ENCODE assay signal across 8 cellular contexts in genomic region chr6:17705778-17706579, GRCh38. TPM values are rescaled to one million over a fixed set of nuclear protein-coding genes. Genes with fewer than 3 reads are reported as not detected.
DNase-seq lines count a peak whose midpoint lies in the region; ATAC-seq and TF ChIP-seq lines count a peak whose summit lies in the region.

No MANE protein-coding gene starts in this region.

- H2BK12ac ChIP-seq in neuronal stem cell (ENCODE audit: low read length) = no peak overlapping the region

- peak overlapping the region; percentile 65 for H4K8ac ChIP-seq in neuronal stem cell (ENCODE audit: low read depth, low read length)

- H3K4me1 Mint-ChIP-seq in activated T-helper 1 cell treated with anti-CD3 and anti-CD28 coated beads, Interleukin-12 subunit alpha, Interleukin-12 subunit beta, Interleukin-2, Interleukin-4 antibody, amounts not matched to agents 30 ng/mL and 10 ng/mL and 1 ng/mL, durations not matched to agents 14 hours and 24 hours and 36 hours (ENCODE audit: low read depth) = peaks cover 46% of the 10 kb centered on the region

- no CpG with 5 or more reads among the region's 58 CpGs for WGBS in neuronal stem cell (ENCODE audit: extremely low coverage in 2 of 2, insufficient read length in 2 of 2, insufficient replicate concordance in 1 of 2), 2 donors

- H3K36me3 ChIP-seq in PC-3 (ENCODE audit: low read depth, low read length) (no peaks in the 10 kb centered on the region), neuronal stem cell (replicated peaks in 1 of 2; ENCODE audit: control insufficient read depth in 2 of 2, insufficient read depth in 2 of 2, low read length in 2 of 2) (peaks cover 0 to 9% of the 10 kb centered on the region in 2 donors), thoracic aorta (no peaks in the 10 kb centered on the region)

- peak; percentile 61 for ATAC-seq in GM19397 (IDR thresholded peaks at IDR 0.05; ENCODE audit: unreplicated experiment)
- peak; percentile 38 for ATAC-seq in HG03558 (IDR thresholded peaks at IDR 0.05; ENCODE audit: extremely low read depth, unreplicated experiment)
- peak; percentile 50 for ATAC-seq in PC-3
- peak; percentile 34 for ATAC-seq in thoracic aorta (ENCODE audit: insufficient number of reproducible peaks, low FRiP score, low read depth)

- H3K27ac Mint-ChIP-seq in activated T-helper 1 cell treated with anti-CD3 and anti-CD28 coated beads, Interleukin-12 subunit alpha, Interleukin-12 subunit beta, Interleukin-2, Interleukin-4 antibody, amounts not matched to agents 30 ng/mL and 10 ng/mL and 1 ng/mL, durations not matched to agents 14 hours and 24 hours and 36 hours = peak overlapping the region; percentile 97

- H3K4me3 ChIP-seq in PC-3 (ENCODE audit: low read length) (peak overlapping the region; percentile 88), fibroblast of villous mesenchyme (ENCODE audit: low read depth, low read length) (peak overlapping the region; percentile 90), neuronal stem cell (ENCODE audit: low read length in 2 of 2) (peak overlapping the region; percentile 89 to 94), thoracic aorta (peak overlapping the region; percentile 99)

- H3K4me1 ChIP-seq in PC-3 (ENCODE audit: insufficient read depth, low read length) (peaks cover 22% of the 10 kb centered on the region), neuronal stem cell (ENCODE audit: control insufficient read depth in 2 of 2, insufficient read depth in 1 of 2, low read depth in 1 of 2, low read length in 2 of 2) (peaks cover 0 to 4% of the 10 kb centered on the region in 2 donors), thoracic aorta (ENCODE audit: control insufficient read depth in 1 of 2, low read depth in 2 of 2) (peaks cover 24 to 42% of the 10 kb centered on the region in 2 donors)

- H3K18ac ChIP-seq in neuronal stem cell (ENCODE audit: low read length) = peak overlapping the region; percentile 98

- H3K23ac ChIP-seq in neuronal stem cell (ENCODE audit: low read depth, low read length, poor library complexity) = peak overlapping the region; percentile 99

- POLR2A ChIA-PET in PC-3 (lab: Charles Lee; ENCODE audit: unreplicated experiment) = no interaction called here

- no peaks in the 10 kb centered on the region for H3K9me2 ChIP-seq in PC-3 (replicated peaks; ENCODE audit: low read length)

- H4K20me1 ChIP-seq in PC-3 (ENCODE audit: low read length) = peaks cover 29% of the 10 kb centered on the region

- peaks cover 15% of the 10 kb centered on the region for H3K36me3 Mint-ChIP-seq in activated T-helper 1 cell treated with anti-CD3 and anti-CD28 coated beads, Interleukin-12 subunit alpha, Interleukin-12 subunit beta, Interleukin-2, Interleukin-4 antibody, amounts not matched to agents 30 ng/mL and 10 ng/mL and 1 ng/mL, durations not matched to agents 14 hours and 24 hours and 36 hours (ENCODE audit: low read depth)

- H2AFZ ChIP-seq in PC-3 (ENCODE audit: low read length) (peak overlapping the region; percentile 71), neuronal stem cell (ENCODE audit: low read length) (peak overlapping the region; percentile 84)

- peak overlapping the region; percentile 37 for H2BK15ac ChIP-seq in neuronal stem cell (ENCODE audit: low read length)

- H2BK5ac ChIP-seq in neuronal stem cell (ENCODE audit: low read length) = peak overlapping the region; percentile 95

- H3K9ac ChIP-seq in PC-3 (ENCODE audit: low read length) (peak overlapping the region; percentile 99), neuronal stem cell (ENCODE audit: low read depth, low read length, poor library complexity) (peak overlapping the region; percentile 97)

- peak overlapping the region; percentile 92 for H3K4me2 ChIP-seq in PC-3 (ENCODE audit: low read length)
- H3K4me2 ChIP-seq in neuronal stem cell (ENCODE audit: insufficient read depth, low read length, poor library complexity, severe bottlenecking) = peak overlapping the region; percentile 77

- DNase-seq in COLO668 (lab: John Stamatoyannopoulos, UW; ENCODE audit: unreplicated experiment) = peak; percentile 69
- peak; percentile 65 for DNase-seq in PC-3
- peak; percentile 85 for DNase-seq in activated T-helper 1 cell treated with anti-CD3 and anti-CD28 coated beads, Interleukin-12 subunit alpha, Interleukin-12 subunit beta, Interleukin-2, Interleukin-4 antibody, amounts not matched to agents 30 ng/mL and 10 ng/mL and 1 ng/mL, durations not matched to agents 14 hours and 24 hours and 36 hours (ENCODE audit: low spot score)
- DNase-seq in fibroblast of villous mesenchyme (ENCODE audit: low read depth) = peak; percentile 60
- DNase-seq in neuronal stem cell (ENCODE audit: low spot score) = peak; percentile 69
- peak; percentile 6 for DNase-seq in thoracic aorta (ENCODE audit: low spot score)

- peak overlapping the region; percentile 81 for H2BK120ac ChIP-seq in neuronal stem cell (ENCODE audit: low read depth, low read length)

- H3K4me3 Mint-ChIP-seq in activated T-helper 1 cell treated with anti-CD3 and anti-CD28 coated beads, Interleukin-12 subunit alpha, Interleukin-12 subunit beta, Interleukin-2, Interleukin-4 antibody, amounts not matched to agents 30 ng/mL and 10 ng/mL and 1 ng/mL, durations not matched to agents 14 hours and 24 hours and 36 hours = peak overlapping the region; percentile 90

- H3F3A ChIP-seq in PC-3 (ENCODE audit: low read length, unreplicated experiment) = no peaks in the 10 kb centered on the region

- H3K79me1 ChIP-seq in neuronal stem cell (ENCODE audit: low read depth, low read length) = peaks cover 4% of the 10 kb centered on the region

- CTCF ChIA-PET in PC-3 (lab: Charles Lee) = no interaction called here

- no peaks in the 10 kb centered on the region for H3K27me3 Mint-ChIP-seq in activated T-helper 1 cell treated with anti-CD3 and anti-CD28 coated beads, Interleukin-12 subunit alpha, Interleukin-12 subunit beta, Interleukin-2, Interleukin-4 antibody, amounts not matched to agents 30 ng/mL and 10 ng/mL and 1 ng/mL, durations not matched to agents 14 hours and 24 hours and 36 hours (ENCODE audit: insufficient read depth)

- no peak overlapping the region for H4K91ac ChIP-seq in neuronal stem cell (ENCODE audit: low read depth, low read length, poor library complexity)

- peak overlapping the region; percentile 91 for H3K27ac ChIP-seq in PC-3 (ENCODE audit: low read length)
- peak overlapping the region; percentile 95 for H3K27ac ChIP-seq in neuronal stem cell (replicated peaks; ENCODE audit: low read length)
- peak overlapping the region; percentile 98 to 100 for H3K27ac ChIP-seq in thoracic aorta

- peak; percentile 37 for TF ChIP-seq CTCF in PC-3 (conservative IDR thresholded peaks at IDR 0.05; ENCODE audit: low read depth, low read length)
- peak; percentile 4 for TF ChIP-seq CTCF in fibroblast of villous mesenchyme (IDR thresholded peaks at IDR 0.05; ENCODE audit: insufficient read depth, low read depth, low read length)
- no peak for TF ChIP-seq CTCF in thoracic aorta (IDR thresholded peaks at IDR 0.05)

- H3K4ac ChIP-seq in neuronal stem cell (ENCODE audit: low read length) = peak overlapping the region; percentile 84

- H3K9me3 Mint-ChIP-seq in activated T-helper 1 cell treated with anti-CD3 and anti-CD28 coated beads, Interleukin-12 subunit alpha, Interleukin-12 subunit beta, Interleukin-2, Interleukin-4 antibody, amounts not matched to agents 30 ng/mL and 10 ng/mL and 1 ng/mL, durations not matched to agents 14 hours and 24 hours and 36 hours = no peaks in the 10 kb centered on the region

- H3K27me3 ChIP-seq in PC-3 (ENCODE audit: low read length) = no peaks in the 10 kb centered on the region
- no peaks in the 10 kb centered on the region for H3K27me3 ChIP-seq in neuronal stem cell (ENCODE audit: control insufficient read depth in 3 of 3, insufficient read depth in 3 of 3, low read depth in 1 of 3, low read length in 3 of 3)
- H3K27me3 ChIP-seq in thoracic aorta (replicated peaks; ENCODE audit: insufficient read depth) = no peaks in the 10 kb centered on the region

- H3K79me2 ChIP-seq in PC-3 (ENCODE audit: low read length) = peaks cover 57% of the 10 kb centered on the region

- H3K9me3 ChIP-seq in PC-3 (ENCODE audit: low read length) (no peaks in the 10 kb centered on the region), neuronal stem cell (replicated peaks in 1 of 2; ENCODE audit: control insufficient read depth in 2 of 2, insufficient read depth in 1 of 2, low read depth in 1 of 2, low read length in 2 of 2) (peaks cover 0 to 6% of the 10 kb centered on the region in 2 donors), thoracic aorta (no peaks in the 10 kb centered on the region)

- H2AK5ac ChIP-seq in neuronal stem cell (ENCODE audit: low read depth, low read length) = peak overlapping the region; percentile 70

- BruUV-seq in PC-3 (replicated peaks; lab: Mats Ljungman, UMichigan) = no TSS peak

- peak overlapping the region; percentile 100 for H3K14ac ChIP-seq in neuronal stem cell (ENCODE audit: low read length)

- intact Hi-C loops in PC-3 (cut with micrococcal nuclease) = loop anchor here (1.0 to 10.0 kb wide), 3 partner anchors 99 to 451 kb away; partner anchors contain the start of genes FAM8A1, KDM1B and TPMT
- intact Hi-C loops in activated T-helper 1 cell treated with anti-CD3 and anti-CD28 coated beads, Interleukin-12 subunit alpha, Interleukin-12 subunit beta, Interleukin-2, Interleukin-4 antibody, amounts not matched to agents 30 ng/mL and 10 ng/mL and 1 ng/mL, durations not matched to agents 14 hours and 24 hours and 36 hours (cut with micrococcal nuclease) = loop anchor here (1.0 to 10.0 kb wide), 7 partner anchors 33 to 1381 kb away; partner anchors contain the start of genes FAM8A1, KDM1B, NHLRC1 and TPMT

RNA-seq across cellular contexts. Expression of gene NUP153, which starts 0.7 kb away (rescaled TPM):
- total RNA-seq in PC-3 (2014; rRNA removed) (48.3 and 48.5 TPM in 2 replicates), fibroblast of villous mesenchyme (33.2 and 44.5 TPM in 2 replicates), thoracic aorta (10 to 100 TPM; 31.5 to 44.6 TPM)
- total RNA-seq in activated T-helper 1 cell treated with anti-CD3 and anti-CD28 coated beads, Interleukin-12 subunit alpha, Interleukin-12 subunit beta, Interleukin-2, Interleukin-4 antibody, amounts not matched to agents 30 ng/mL and 10 ng/mL and 1 ng/mL, durations not matched to agents 14 hours and 24 hours and 36 hours = 106 and 109 TPM in 2 replicates
- polyA plus RNA-seq in neuronal stem cell (2013, experiment 1 of 2) = 32.8 TPM
- polyA plus RNA-seq in neuronal stem cell (2013, experiment 2 of 2) = 33.2 TPM

Comparison
In these comparisons a context has a peak if more than half of its experiments do, and no peak if none do; other contexts are left out.
1. Peak in every context shown above with its lines: DNase-seq, ATAC-seq, H3K4me3 ChIP-seq and H3K27ac ChIP-seq.
2. DNase-seq: peak in every context shown above with its lines; median percentile 85 in activated T-helper 1 cell treated with anti-CD3 and anti-CD28 coated beads, Interleukin-12 subunit alpha, Interleukin-12 subunit beta, Interleukin-2, Interleukin-4 antibody, amounts not matched to agents 30 ng/mL and 10 ng/mL and 1 ng/mL, durations not matched to agents 14 hours and 24 hours and 36 hours; 69 in COLO668; 69 in neuronal stem cell; 65 in PC-3; 60 in fibroblast of villous mesenchyme; 6 in thoracic aorta.